8 cellular contexts compared by ENCODE assay signal in the genomic region with DNA sequence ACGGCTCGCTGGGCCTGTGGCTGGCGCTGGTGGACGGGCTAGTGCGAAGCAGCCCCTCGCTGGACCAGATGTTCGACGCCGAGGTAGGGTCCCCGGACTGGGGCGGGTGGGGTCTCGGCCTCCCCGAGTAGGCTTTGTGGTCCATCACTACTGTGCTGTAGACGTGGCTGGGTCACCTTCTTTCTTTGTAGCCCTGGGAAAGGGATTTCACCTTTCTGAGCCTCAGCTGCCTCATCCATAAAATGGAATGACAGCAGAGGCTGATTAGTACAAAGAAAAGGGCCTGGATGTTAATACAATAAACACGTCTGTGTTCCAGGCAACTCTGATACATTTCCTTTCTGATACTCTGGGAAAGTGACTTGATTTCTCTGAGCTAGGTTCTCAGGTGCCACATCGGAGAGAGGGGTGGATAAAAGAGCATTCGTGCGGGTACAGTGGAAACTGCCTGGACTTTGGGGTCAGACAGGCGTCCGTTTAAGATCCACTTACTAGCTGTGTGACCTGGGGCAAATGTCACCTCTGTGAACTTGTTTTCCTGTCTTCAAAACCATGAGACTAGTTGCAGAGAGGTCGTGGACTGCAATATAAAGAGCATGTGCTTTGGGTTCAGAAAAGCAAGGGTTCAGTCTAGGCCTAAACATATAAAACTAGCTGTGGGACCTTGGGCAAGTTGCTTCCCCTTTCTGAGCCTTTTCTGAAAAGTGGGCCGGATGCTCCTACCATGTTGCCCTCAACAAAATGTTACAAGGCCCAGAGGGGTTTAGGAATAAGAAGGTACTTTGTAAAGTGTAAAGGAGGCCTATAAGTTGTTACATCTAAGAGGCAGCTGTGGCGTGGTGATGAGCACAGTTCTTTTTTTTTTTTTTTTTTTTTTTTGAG. TPM values are rescaled to one million over a fixed set of nuclear protein-coding genes. Genes with fewer than 3 reads are reported as not detected.
DNase-seq lines count a peak whose midpoint lies in the region; ATAC-seq and TF ChIP-seq lines count a peak whose summit lies in the region.

No MANE protein-coding gene starts in this region.

- TF ChIP-seq CTCF in DND-41 (IDR thresholded peaks at IDR 0.05; ENCODE audit: borderline replicate concordance, extremely low read depth, low read length, poor library complexity, severe bottlenecking), result no peak
- TF ChIP-seq CTCF in osteoblast (IDR thresholded peaks at IDR 0.05; ENCODE audit: extremely low read depth, low read depth, low read length), result no peak

- peaks cover 26% of the 10 kb centered on the region for H3K4me1 ChIP-seq in DND-41 (ENCODE audit: insufficient read depth, low read length)
- H3K4me1 ChIP-seq in NT2/D1 (ENCODE audit: insufficient read depth, insufficient read length), result peaks cover 7% of the 10 kb centered on the region
- H3K4me1 ChIP-seq in osteoblast (ENCODE audit: insufficient read depth, low read length), result peaks cover 33% of the 10 kb centered on the region

- peak overlapping the region; percentile 97 for H3K4me2 ChIP-seq in DND-41 (ENCODE audit: insufficient read depth, low read length)
- peak overlapping the region; percentile 96 for H3K4me2 ChIP-seq in osteoblast (ENCODE audit: insufficient read depth, low read length)

- DNase-seq in DND-41, result no peak
- no peak for DNase-seq in NT2/D1 (ENCODE audit: low read depth, low spot score)
- DNase-seq in effector memory CD8-positive, alpha-beta T cell, result no peak
- DNase-seq in osteoblast (ENCODE audit: insufficient read length, low spot score, missing footprints), result peak; percentile 56
- DNase-seq in SW480 (ENCODE audit: low spot score), result no peak
- no peak for DNase-seq in DMS79 (lab: John Stamatoyannopoulos, UW)
- no peak for DNase-seq in NCI-H2171 treated with DMSO at 0.1 percent for 48 hours (lab: John Stamatoyannopoulos, UW)

- no peaks in the 10 kb centered on the region for H3K27me3 ChIP-seq in DND-41 (ENCODE audit: insufficient read depth, low read length, poor library complexity)
- H3K27me3 ChIP-seq in NT2/D1 (ENCODE audit: insufficient read depth, insufficient read length), result no peaks in the 10 kb centered on the region
- H3K27me3 ChIP-seq in osteoblast (ENCODE audit: insufficient read depth, low read length), result no peaks in the 10 kb centered on the region

- H4K20me1 ChIP-seq in DND-41 (ENCODE audit: insufficient read depth, low read length), result peaks cover 10% of the 10 kb centered on the region
- H4K20me1 ChIP-seq in osteoblast (ENCODE audit: insufficient read depth, low read length), result peaks cover 5% of the 10 kb centered on the region

- ATAC-seq in DND-41 (ENCODE audit: insufficient read depth, low read depth) (no peak), GM19452 (IDR thresholded peaks at IDR 0.05; ENCODE audit: unreplicated experiment) (no peak)
- no peak for ATAC-seq in effector memory CD8-positive, alpha-beta T cell (replicated peaks)

- H3K4me3 ChIP-seq in DND-41 (ENCODE audit: low read depth in 1 of 2, low read length in 2 of 2) (peak overlapping the region; percentile 61 to 93), NT2/D1 (ENCODE audit: insufficient read length, low read depth) (peak overlapping the region; percentile 92), osteoblast (ENCODE audit: insufficient read depth, low read length) (peak overlapping the region; percentile 83)

- H3K27ac Mint-ChIP-seq in effector memory CD8-positive, alpha-beta T cell, result peak overlapping the region; percentile 95 to 96

- peak overlapping the region; percentile 75 for H3K9ac ChIP-seq in DND-41 (ENCODE audit: low read depth, low read length)
- H3K9ac ChIP-seq in NT2/D1 (ENCODE audit: insufficient read length, low read depth), result peak overlapping the region; percentile 95

- H3K36me3 ChIP-seq in DND-41 (ENCODE audit: insufficient read depth, low read length) (peaks cover 37% of the 10 kb centered on the region), NT2/D1 (ENCODE audit: insufficient read depth, insufficient read length, low read length) (peaks cover 41% of the 10 kb centered on the region), osteoblast (ENCODE audit: insufficient read depth, low read length) (peaks cover 23% of the 10 kb centered on the region)

- H3K79me2 ChIP-seq in DND-41 (ENCODE audit: insufficient read depth, low read length), result peaks cover 25% of the 10 kb centered on the region
- H3K79me2 ChIP-seq in osteoblast (ENCODE audit: insufficient read depth, low read length), result peaks cover 25% of the 10 kb centered on the region

- peaks cover 41 to 42% of the 10 kb centered on the region in 2 donors for H3K4me1 Mint-ChIP-seq in effector memory CD8-positive, alpha-beta T cell (ENCODE audit: low read depth in 2 of 2)

- H3K4me3 Mint-ChIP-seq in effector memory CD8-positive, alpha-beta T cell, result peak overlapping the region; percentile 84 to 91

- peaks cover 46% of the 10 kb centered on the region for H3K36me3 Mint-ChIP-seq in effector memory CD8-positive, alpha-beta T cell (ENCODE audit: insufficient read depth)

- H3K9me3 Mint-ChIP-seq in effector memory CD8-positive, alpha-beta T cell, result no peaks in the 10 kb centered on the region

- H3K27me3 Mint-ChIP-seq in effector memory CD8-positive, alpha-beta T cell, result no peaks in the 10 kb centered on the region

- H3K9me3 ChIP-seq in DND-41 (ENCODE audit: insufficient read depth, low read length, severe bottlenecking) (no peaks in the 10 kb centered on the region), NT2/D1 (ENCODE audit: insufficient read depth, low read length) (no peaks in the 10 kb centered on the region), osteoblast (ENCODE audit: low read depth, low read length) (no peaks in the 10 kb centered on the region)

- H3K27ac ChIP-seq in DND-41 (ENCODE audit: low read length) (peak overlapping the region; percentile 88), osteoblast (ENCODE audit: low read depth, low read length) (peak overlapping the region; percentile 89)

- H2AFZ ChIP-seq in DND-41 (ENCODE audit: low read depth, low read length), result peak overlapping the region; percentile 82
- peak overlapping the region; percentile 89 for H2AFZ ChIP-seq in osteoblast (ENCODE audit: low read length)

RNA-seq across cellular contexts. Expression of a gene that starts 0.9 kb away (rescaled TPM):
- total RNA-seq in osteoblast, result 26.5 and 31.8 TPM in 2 replicates

RNA-seq across cellular contexts. Expression of a gene that starts 14.3 kb away (rescaled TPM):
- total RNA-seq in osteoblast, result not detected in 2 replicates

RNA-seq across cellular contexts. Expression of a gene that starts 15.6 kb away (rescaled TPM):
- total RNA-seq in osteoblast, result 182 and 267 TPM in 2 replicates

RNA-seq across cellular contexts. Expression of a gene that starts 44.2 kb away (rescaled TPM):
- total RNA-seq in osteoblast, result 8.7 and 13.0 TPM in 2 replicates

RNA-seq across cellular contexts. Expression of a gene that starts 52.1 kb away (rescaled TPM):
- 52.8 and 56.6 TPM in 2 replicates for total RNA-seq in osteoblast
